ENCODE assay signal across 15 cellular contexts in genomic region chr1:50973255-50973654, GRCh38. TPM values are rescaled to one million over a fixed set of nuclear protein-coding genes. Genes with fewer than 3 reads are reported as not detected.
A peak's percentile ranks its signal among the peaks of the same experiment; 100 is the strongest.
DNase-seq lines count a peak whose midpoint lies in the region; ATAC-seq and TF ChIP-seq lines count a peak whose summit lies in the region.
"Had no signal": no experiment of that assay in that cellular context is flagged by ENCODE, and none has a peak within 500 bp of the region (broad histone marks: within the 10 kb centered on the region; RNA-seq: fewer than 3 reads in every experiment).

No MANE protein-coding gene starts in this region.

- H3K36me3 ChIP-seq in SK-N-SH (replicated peaks in 1 of 2; ENCODE audit: control insufficient read depth in 1 of 2, insufficient read depth in 2 of 2, low read length in 1 of 2): peaks cover 8 to 10% of the 10 kb centered on the region in 2 experiments
- H3K36me3 ChIP-seq in OCI-LY7 (ENCODE audit: insufficient read depth, low read length): peaks cover 38% of the 10 kb centered on the region
- H3K36me3 ChIP-seq in fibroblast of lung (ENCODE audit: control insufficient read depth, insufficient read depth, low read length): no peaks in the 10 kb centered on the region
- H3K36me3 ChIP-seq in tibial artery: no peaks in the 10 kb centered on the region
- H3K36me3 ChIP-seq: pancreas had no signal

- no TSS peak for BruUV-seq in OCI-LY7 (replicated peaks; lab: Mats Ljungman, UMichigan)

- TF ChIP-seq RAD21 in SK-N-SH (IDR thresholded peaks at IDR 0.05; ENCODE audit: low read length): no peak

- H3K4me3 ChIP-seq in SK-N-SH (ENCODE audit: low read depth in 2 of 2, low read length in 1 of 2): peak overlapping the region in 1 of 2 experiments; percentile 40; a peak in 3 of 4 replicates
- H3K4me3 ChIP-seq in OCI-LY7 (ENCODE audit: low read depth, low read length, poor library complexity, severe bottlenecking): peak overlapping the region; percentile 88
- peak overlapping the region in 2 of 4 experiments; percentile 35 to 83 for H3K4me3 ChIP-seq in fibroblast of lung (replicated peaks in 1 of 4; ENCODE audit: control extremely low read depth in 1 of 4, insufficient read depth in 1 of 4, low read depth in 3 of 4, low read length in 4 of 4)
- peak overlapping the region; percentile 96 to 98 for H3K4me3 ChIP-seq in tibial artery
- H3K4me3 ChIP-seq: pancreas had no signal

- H3K9ac ChIP-seq in SK-N-SH: peak overlapping the region; percentile 40
- H3K9ac ChIP-seq in fibroblast of lung (ENCODE audit: insufficient read depth, low read length): no peak overlapping the region

- peaks cover 23% of the 10 kb centered on the region for H3F3A ChIP-seq in SK-N-SH (replicated peaks; ENCODE audit: insufficient read depth)

- no peaks in the 10 kb centered on the region for H3K9me3 ChIP-seq in SK-N-SH
- H3K9me3 ChIP-seq in OCI-LY7 (ENCODE audit: low read length): no peaks in the 10 kb centered on the region
- no peaks in the 10 kb centered on the region for H3K9me3 ChIP-seq in fibroblast of lung (ENCODE audit: control insufficient read depth, insufficient read depth, low read depth, low read length)
- no peaks in the 10 kb centered on the region for H3K9me3 ChIP-seq in tibial artery
- H3K9me3 ChIP-seq: pancreas had no signal

- H3K4me1 Mint-ChIP-seq in stimulated activated memory B cell treated with anti-CD40 and anti-IgM and Interleukin-4, amounts not matched to agents 10 μg/mL and 1 μg/mL and 100 μg/mL, for 72 hours: peaks cover 32% of the 10 kb centered on the region

- H3K4me3 Mint-ChIP-seq in stimulated activated memory B cell treated with anti-CD40 and anti-IgM and Interleukin-4, amounts not matched to agents 10 μg/mL and 1 μg/mL and 100 μg/mL, for 72 hours: no peak overlapping the region
- H3K4me3 Mint-ChIP-seq: activated naive CD8-positive, alpha-beta T cell treated with anti-CD3 and anti-CD28 coated beads for 36 hours had no signal

- H3K27me3 ChIP-seq in SK-N-SH (ENCODE audit: insufficient read depth) (no peaks in the 10 kb centered on the region), fibroblast of lung (ENCODE audit: control insufficient read depth, insufficient read depth, low read length) (no peaks in the 10 kb centered on the region), tibial artery (no peaks in the 10 kb centered on the region)
- H3K27me3 ChIP-seq: pancreas had no signal

- POLR2A ChIA-PET in SK-N-SH (lab: Yijun Ruan, JAX) (no interaction called here), OCI-LY7 (lab: Charles Lee) (interaction anchor here (0.6 to 2.2 kb wide), 6 partner anchors 11 to 304 kb away, joined by 3 to 11 read pairs (median 4); partner anchors contain the start of gene FAF1)

- no peak overlapping the region for H3K27ac Mint-ChIP-seq in stimulated activated memory B cell treated with anti-CD40 and anti-IgM and Interleukin-4, amounts not matched to agents 10 μg/mL and 1 μg/mL and 100 μg/mL, for 72 hours
- H3K27ac Mint-ChIP-seq: activated naive CD8-positive, alpha-beta T cell treated with anti-CD3 and anti-CD28 coated beads for 36 hours had no signal

- H3K36me3 Mint-ChIP-seq in stimulated activated memory B cell treated with anti-CD40 and anti-IgM and Interleukin-4, amounts not matched to agents 10 μg/mL and 1 μg/mL and 100 μg/mL, for 72 hours: no peaks in the 10 kb centered on the region

- H3K4me1 ChIP-seq in SK-N-SH (ENCODE audit: control insufficient read depth in 1 of 2, insufficient read depth in 2 of 2, low read depth in 1 of 2, low read length in 1 of 2): peaks cover 9 to 15% of the 10 kb centered on the region in 2 experiments; a peak in 3 of 4 replicates
- peaks cover 30% of the 10 kb centered on the region for H3K4me1 ChIP-seq in OCI-LY7 (ENCODE audit: insufficient read depth, low read length, poor library complexity, severe bottlenecking)
- no peaks in the 10 kb centered on the region for H3K4me1 ChIP-seq in fibroblast of lung (ENCODE audit: control insufficient read depth, extremely low read depth, insufficient read depth, low read length)
- H3K4me1 ChIP-seq in tibial artery: peaks cover 0 to 32% (median 0%) of the 10 kb centered on the region in 4 donors

- peaks cover 56% of the 10 kb centered on the region for H3K27me3 Mint-ChIP-seq in stimulated activated memory B cell treated with anti-CD40 and anti-IgM and Interleukin-4, amounts not matched to agents 10 μg/mL and 1 μg/mL and 100 μg/mL, for 72 hours

- H3K79me2 ChIP-seq in SK-N-SH (ENCODE audit: insufficient read depth) (peaks cover 76% of the 10 kb centered on the region), OCI-LY7 (ENCODE audit: insufficient read depth, low read depth, low read length) (peaks cover 42% of the 10 kb centered on the region), fibroblast of lung (ENCODE audit: control insufficient read depth, insufficient read depth, low read length) (peaks cover 64% of the 10 kb centered on the region)

- CTCF ChIA-PET in SK-N-SH (lab: Yijun Ruan, JAX) (interaction anchor here (0.6 to 1.3 kb wide), 2 partner anchors 23 to 219 kb away, joined by 3 read pairs; no protein-coding TSS in a partner anchor), OCI-LY7 (lab: Charles Lee; ENCODE audit: unreplicated experiment) (no interaction called here)

- peak overlapping the region in 1 of 2 experiments; percentile 22; a peak in 2 of 4 replicates for H3K27ac ChIP-seq in SK-N-SH (ENCODE audit: low read depth in 2 of 2, low read length in 1 of 2)
- no peak overlapping the region for H3K27ac ChIP-seq in OCI-LY7 (ENCODE audit: low read depth, low read length, poor library complexity, severe bottlenecking)
- no peak overlapping the region for H3K27ac ChIP-seq in fibroblast of lung (ENCODE audit: insufficient read depth, low read length)
- H3K27ac ChIP-seq in tibial artery: peak overlapping the region; percentile 99 to 100
- H3K27ac ChIP-seq: pancreas had no signal

- H3K9me2 ChIP-seq in SK-N-SH (no peaks in the 10 kb centered on the region), OCI-LY7 (ENCODE audit: insufficient read depth, low read length) (no peaks in the 10 kb centered on the region)

- TF ChIP-seq CTCF in SK-N-SH (IDR thresholded peaks at IDR 0.05): no peak
- TF ChIP-seq CTCF in OCI-LY7 (conservative IDR thresholded peaks at IDR 0.05; ENCODE audit: low read length): no peak
- no peak for TF ChIP-seq CTCF in fibroblast of lung (conservative IDR thresholded peaks at IDR 0.05 in 1 of 2, IDR thresholded peaks at IDR 0.05 in 1 of 2; ENCODE audit: low read depth in 1 of 2, low read length in 2 of 2)
- no peak for TF ChIP-seq CTCF in tibial artery (IDR thresholded peaks at IDR 0.05)

- no peak for ATAC-seq in SK-N-SH treated with all-trans-retinoic acid at 6 μM for 48 hours
- no peak for ATAC-seq in stimulated activated memory B cell treated with anti-CD40 and anti-IgM and Interleukin-4, amounts not matched to agents 10 μg/mL and 1 μg/mL and 100 μg/mL, for 72 hours
- ATAC-seq: pancreas; stimulated activated naive CD8-positive, alpha-beta T cell treated with anti-CD3 and anti-CD28 coated beads, Interleukin-15, Interleukin-2, amounts not matched to agents 100 U/mL and 50 U/mL, for 24 hours had no signal

- H3K4me2 ChIP-seq in SK-N-SH (peak overlapping the region; percentile 96), OCI-LY7 (ENCODE audit: low read length) (peak overlapping the region; percentile 83), fibroblast of lung (ENCODE audit: extremely low read depth, insufficient read depth, low read length) (peak overlapping the region; percentile 85)

- peak overlapping the region; percentile 60; the same call in 1 of the 2 replicates for H2AFZ ChIP-seq in SK-N-SH (ENCODE audit: low read depth)
- no peak overlapping the region for H2AFZ ChIP-seq in OCI-LY7 (ENCODE audit: low read length)
- H2AFZ ChIP-seq in fibroblast of lung (ENCODE audit: low read length): no peak overlapping the region

- H4K20me1 ChIP-seq in SK-N-SH (ENCODE audit: insufficient read depth): no peaks in the 10 kb centered on the region
- H4K20me1 ChIP-seq in OCI-LY7 (ENCODE audit: insufficient read depth, low read length): peaks cover 18% of the 10 kb centered on the region; the same call in 1 of the 2 replicates
- H4K20me1 ChIP-seq in fibroblast of lung (ENCODE audit: control insufficient read depth, extremely low read depth, insufficient read depth, low read length): no peaks in the 10 kb centered on the region

- intact Hi-C loops in OCI-LY7 (cut with micrococcal nuclease; ENCODE audit: unreplicated experiment) (no loop called here), tibial artery (cut with DNase I; ENCODE audit: low total_unique reads) (no loop called here)

- no peak for TF ChIP-seq EP300 in SK-N-SH (IDR thresholded peaks at IDR 0.05; ENCODE audit: borderline replicate concordance in 1 of 2, low read depth in 1 of 2, low read length in 1 of 2)

- no peak for DNase-seq in SK-N-SH
- no peak for DNase-seq in OCI-LY7 (ENCODE audit: low spot score)
- no peak for DNase-seq in fibroblast of lung (ENCODE audit: low read depth in 2 of 2)
- no peak for DNase-seq in tibial artery
- no peak for DNase-seq in RPMI8226
- no peak for DNase-seq in GM19240 (ENCODE audit: insufficient read length, low spot score)
- DNase-seq: activated CD4-positive, alpha-beta T cell treated with anti-CD3 and anti-CD28 coated beads, Interleukin-2, amount 50 U/mL, for 48 hours; activated naive CD8-positive, alpha-beta T cell treated with anti-CD3 and anti-CD28 coated beads for 36 hours; activated T-cell treated with anti-CD3 and anti-CD28 coated beads, Interleukin-2, amount 50 U/mL, for 48 hours; effector CD4-positive, alpha-beta T cell; pancreas; stimulated activated CD4-positive, alpha-beta T cell treated with anti-CD3 and anti-CD28 coated beads, Interleukin-12 subunit alpha, Interleukin-12 subunit beta, amount 100 ng/mL, for 4 hours; stimulated activated naive CD8-positive, alpha-beta T cell treated with anti-CD3 and anti-CD28 coated beads, Interleukin-15, Interleukin-2, amounts not matched to agents 100 U/mL and 50 U/mL, for 24 hours had no signal

- WGBS in SK-N-SH (ENCODE audit: low lambda C conversion rate): 88% methylated on average over 1 of the region's 1 CpG

- no peaks in the 10 kb centered on the region for H3K9me3 Mint-ChIP-seq in stimulated activated memory B cell treated with anti-CD40 and anti-IgM and Interleukin-4, amounts not matched to agents 10 μg/mL and 1 μg/mL and 100 μg/mL, for 72 hours
- H3K9me3 Mint-ChIP-seq: activated naive CD8-positive, alpha-beta T cell treated with anti-CD3 and anti-CD28 coated beads for 36 hours had no signal

RNA-seq across cellular contexts. Expression of gene CDKN2C, which starts 3.2 kb away (rescaled TPM):
- polyA plus RNA-seq in SK-N-SH (2012; rRNA removed) (27.0 and 29.4 TPM in 2 replicates), fibroblast of lung (24.4 and 42.8 TPM in 2 replicates)
- polyA plus RNA-seq in SK-N-SH (2012; cell fraction: cytosol; rRNA removed): 32.5 and 34.1 TPM in 2 replicates
- 14.5 and 18.9 TPM in 2 replicates for polyA plus RNA-seq in SK-N-SH (2012; cell fraction: nucleus; rRNA removed)
- 46.6 and 55.6 TPM in 2 replicates for total RNA-seq in OCI-LY7 (2014; rRNA removed; shearing (Covaris generic))
- total RNA-seq in OCI-LY7 (2022) (71.0 and 81.2 TPM in 2 replicates), fibroblast of lung (19.8 and 31.5 TPM in 2 replicates)
- polyA plus RNA-seq in fibroblast of lung (2012): 22.1 and 39.4 TPM in 2 replicates
- 5.7 and 7.2 TPM in 2 replicates for polyA minus RNA-seq in fibroblast of lung (ENCODE audit: low replicate concordance)

RNA-seq across cellular contexts. Expression of gene FAF1, which starts 13.2 kb away (rescaled TPM):
- 8.7 and 9.7 TPM in 2 replicates for polyA plus RNA-seq in SK-N-SH (2012; rRNA removed)
- 16.1 and 20.5 TPM in 2 replicates for polyA plus RNA-seq in SK-N-SH (2012; cell fraction: cytosol; rRNA removed)
- 5.2 and 8.0 TPM in 2 replicates for polyA plus RNA-seq in SK-N-SH (2012; cell fraction: nucleus; rRNA removed)
- total RNA-seq in OCI-LY7 (2014; rRNA removed; shearing (Covaris generic)): 42.3 and 57.5 TPM in 2 replicates
- 113 and 114 TPM in 2 replicates for total RNA-seq in OCI-LY7 (2022)
- total RNA-seq in fibroblast of lung: 35.2 and 39.6 TPM in 2 replicates
- 40.0 and 41.6 TPM in 2 replicates for polyA plus RNA-seq in fibroblast of lung
- 54.3 and 64.6 TPM in 2 replicates for polyA plus RNA-seq in fibroblast of lung (2012)
- polyA minus RNA-seq in fibroblast of lung (ENCODE audit: low replicate concordance): 9.7 and 14.9 TPM in 2 replicates

Comparison
In these comparisons a context has a peak if more than half of its experiments do, and no peak if none do; other contexts are left out.
1. H3K27ac ChIP-seq: peak in tibial artery (2 of 2); none in OCI-LY7 (single experiment) and fibroblast of lung (single experiment).
2. Peak in every context shown above with its lines, with median percentiles within 50 percentile points of each other: H3K4me2 ChIP-seq.